In genomic region chr10:131649609-131650008, GRCh38 we compare ENCODE assay signal across 25 cellular contexts.
"Had no signal": no experiment of that assay in that cellular context is flagged by ENCODE, and none has a peak within 500 bp of the region (broad histone marks: within the 10 kb centered on the region; RNA-seq: fewer than 3 reads in every experiment).

No MANE protein-coding gene starts in this region.

- H3K4me3 ChIP-seq: K562 had no signal

- H3K27ac Mint-ChIP-seq: activated CD8-positive, alpha-beta T cell treated with anti-CD3 and anti-CD28 coated beads for 36 hours; activated naive CD4-positive, alpha-beta T cell treated with anti-CD3 and anti-CD28 coated beads, Interleukin-2, amount 10 ng/mL, durations not matched to agents 7 days and 5 days; activated naive CD8-positive, alpha-beta T cell treated with anti-CD3 and anti-CD28 coated beads for 36 hours; activated T-cell treated with anti-CD3 and anti-CD28 coated beads, Interleukin-2, amount 50 U/mL, for 72 hours; activated T-helper 2 cell treated with anti-CD3 and anti-CD28 coated beads, Interferon-gamma antibody, Interleukin-2, Interleukin-4, amounts not matched to agents 10 μg/mL and 5 μg/mL and 100 μg/mL, durations not matched to agents 14 hours and 24 hours and 36 hours had no signal

- H3K9me3 ChIP-seq: SK-N-SH had no signal

- ATAC-seq: activated CD8-positive, alpha-beta T cell treated with anti-CD3 and anti-CD28 coated beads for 36 hours; activated T-cell treated with anti-CD3 and anti-CD28 coated beads, Interleukin-2, amount 50 U/mL, for 72 hours; K562; Panc1 had no signal

- H3K9me3 Mint-ChIP-seq: activated CD8-positive, alpha-beta T cell treated with anti-CD3 and anti-CD28 coated beads for 36 hours; activated naive CD8-positive, alpha-beta T cell treated with anti-CD3 and anti-CD28 coated beads for 36 hours; activated T-cell treated with anti-CD3 and anti-CD28 coated beads, Interleukin-2, amount 50 U/mL, for 72 hours; activated T-helper 2 cell treated with anti-CD3 and anti-CD28 coated beads, Interferon-gamma antibody, Interleukin-2, Interleukin-4, amounts not matched to agents 10 μg/mL and 5 μg/mL and 100 μg/mL, durations not matched to agents 14 hours and 24 hours and 36 hours had no signal

- H3K36me3 Mint-ChIP-seq: activated naive CD4-positive, alpha-beta T cell treated with anti-CD3 and anti-CD28 coated beads, Interleukin-2, amount 10 ng/mL, durations not matched to agents 7 days and 5 days; activated naive CD8-positive, alpha-beta T cell treated with anti-CD3 and anti-CD28 coated beads for 36 hours had no signal

- DNase-seq: activated CD4-positive, CD25-positive, alpha-beta regulatory T cell; activated CD8-positive, alpha-beta memory T cell treated with anti-CD3 and anti-CD28 coated beads, Interleukin-2, amount 50 U/mL, for 4 hours; activated CD8-positive, alpha-beta T cell treated with anti-CD3 and anti-CD28 coated beads for 36 hours; activated gamma-delta T cell treated with Interleukin-2 at 50 U/mL for 16 hours; activated naive CD4-positive, alpha-beta T cell treated with anti-CD3 and anti-CD28 coated beads, Interleukin-2, amount 10 ng/mL, durations not matched to agents 7 days and 5 days; activated naive CD8-positive, alpha-beta T cell treated with anti-CD3 and anti-CD28 coated beads for 36 hours; activated T-cell treated with anti-CD3 and anti-CD28 coated beads, Interleukin-2, amount 50 U/mL, for 72 hours; cerebellar nuclear complex; Karpas-422; MM.1S; NCI-H1436; NCI-H187 treated with DMSO at 0.1 percent for 48 hours; NCI-H2081 treated with DMSO at 0.1 percent for 48 hours; NCI-H2171; NCI-H2227 treated with DMSO at 0.1 percent for 48 hours; NCI-H510A; NCI-H526 treated with DMSO at 0.1 percent for 48 hours; NK-92 treated with Interleukin-12 subunit alpha and Interleukin-12 subunit beta, amount 100 ng/mL, for 24 hours; OCI-M1; RPMI8226; SK-N-SH; T-helper 1 cell had no signal

- H3K4me3 Mint-ChIP-seq: activated CD8-positive, alpha-beta T cell treated with anti-CD3 and anti-CD28 coated beads for 36 hours; activated naive CD4-positive, alpha-beta T cell treated with anti-CD3 and anti-CD28 coated beads, Interleukin-2, amount 10 ng/mL, durations not matched to agents 7 days and 5 days; activated naive CD8-positive, alpha-beta T cell treated with anti-CD3 and anti-CD28 coated beads for 36 hours; activated T-cell treated with anti-CD3 and anti-CD28 coated beads, Interleukin-2, amount 50 U/mL, for 72 hours had no signal

- H3K4me1 Mint-ChIP-seq: activated naive CD4-positive, alpha-beta T cell treated with anti-CD3 and anti-CD28 coated beads, Interleukin-2, amount 10 ng/mL, durations not matched to agents 7 days and 5 days had no signal
